22 cellular contexts compared by ENCODE assay signal in genomic region chr12:24896171-24896570, GRCh38. TPM values are rescaled to one million over a fixed set of nuclear protein-coding genes. Genes with fewer than 3 reads are reported as not detected.
DNase-seq lines count a peak whose midpoint lies in the region; ATAC-seq, FAIRE-seq and TF ChIP-seq lines count a peak whose summit lies in the region.
"Had no signal": no experiment of that assay in that cellular context is flagged by ENCODE, and none has a peak within 500 bp of the region (broad histone marks: within the 10 kb centered on the region; RNA-seq: fewer than 3 reads in every experiment).

No MANE protein-coding gene starts in this region.

- H3K4ac ChIP-seq in mesenchymal stem cell (ENCODE audit: low read depth in 1 of 2, low read length in 2 of 2), result no peak overlapping the region

- H3K4me1 ChIP-seq in left ventricle myocardium inferior, result no peaks in the 10 kb centered on the region
- H3K4me1 ChIP-seq in heart left ventricle, result peaks cover 0 to 10% (median 0%) of the 10 kb centered on the region in 12 donors
- peaks cover 77% of the 10 kb centered on the region for H3K4me1 ChIP-seq in endothelial cell of umbilical vein (ENCODE audit: control insufficient read depth, extremely low read depth, insufficient read depth, low read length)
- H3K4me1 ChIP-seq in mesenchymal stem cell (ENCODE audit: control insufficient read depth, insufficient read depth, low read depth, low read length), result no peaks in the 10 kb centered on the region
- no peaks in the 10 kb centered on the region for H3K4me1 ChIP-seq in uterus
- H3K4me1 ChIP-seq: Caco-2 had no signal

- CTCF ChIA-PET in endothelial cell of umbilical vein (lab: Charles Lee), result interaction anchor here (0.8 to 1.9 kb wide), 5 partner anchors 14 to 44 kb away, joined by 3 to 12 read pairs (median 3); no protein-coding TSS in a partner anchor

- H4K20me1 ChIP-seq in endothelial cell of umbilical vein (replicated peaks; ENCODE audit: control insufficient read depth, extremely low read depth, insufficient read depth, low read length), result no peaks in the 10 kb centered on the region

- TF ChIP-seq POLR2A in heart left ventricle (IDR thresholded peaks at IDR 0.05) (no peak), endothelial cell of umbilical vein (IDR thresholded peaks at IDR 0.05; ENCODE audit: low read depth, low read length) (no peak), uterus (IDR thresholded peaks at IDR 0.05) (no peak)

- no peak overlapping the region for H2BK15ac ChIP-seq in mesenchymal stem cell (ENCODE audit: low read depth, poor library complexity, severe bottlenecking)

- peaks cover 20% of the 10 kb centered on the region for H3K4me1 Mint-ChIP-seq in nephron progenitor cell

- intact Hi-C loops in left ventricle myocardium inferior (cut with micrococcal nuclease), result no loop called here
- intact Hi-C loops in heart left ventricle (cut with DNase I), result no loop called here
- intact Hi-C loops in endothelial cell of umbilical vein (cut with micrococcal nuclease), result no loop called here
- intact Hi-C loops in uterus (cut with DNase I; ENCODE audit: low total_unique reads), result no loop called here

- no peak overlapping the region for H2BK5ac ChIP-seq in mesenchymal stem cell (ENCODE audit: low read depth, low read length, poor library complexity, severe bottlenecking)

- DNase-seq in left ventricle myocardium inferior (no peak), heart left ventricle (no peak), endothelial cell of umbilical vein (ENCODE audit: low read depth, low spot score) (no peak), mesenchymal stem cell (no peak), uterus (no peak), nephron progenitor cell (no peak), hepatic stellate cell (ENCODE audit: low spot score) (no peak)
- DNase-seq: BE2C; Caco-2; CD4-positive, alpha-beta T cell; GOT3; NCI-H1417 treated with DMSO at 0.1 percent for 48 hours; NCI-H187 treated with DMSO at 0.1 percent for 48 hours; NCI-H2227 treated with DMSO at 0.1 percent for 48 hours; NCI-H510A treated with DMSO at 0.1 percent for 48 hours; NCI-H774; SHP77 had no signal

- peaks cover 55% of the 10 kb centered on the region for H3K36me3 Mint-ChIP-seq in nephron progenitor cell (ENCODE audit: low read depth)

- H3K27ac ChIP-seq in left ventricle myocardium inferior (replicated peaks) (peak overlapping the region; percentile 24), heart left ventricle (no peak overlapping the region), endothelial cell of umbilical vein (ENCODE audit: insufficient read depth, low read depth, low read length) (peak overlapping the region; percentile 88), mesenchymal stem cell (ENCODE audit: low read length, poor library complexity, severe bottlenecking) (no peak overlapping the region), uterus (peak overlapping the region; percentile 12 to 23)
- H3K27ac ChIP-seq: KMS-11 had no signal

- H2AFZ ChIP-seq in endothelial cell of umbilical vein (ENCODE audit: low read depth, low read length) (no peak overlapping the region), mesenchymal stem cell (ENCODE audit: low read depth, low read length) (no peak overlapping the region)

- dilution Hi-C loops in endothelial cell of umbilical vein (cut with MboI; ENCODE audit: extremely low pct_ligation_motif_present, low sequenced_read_pairs), result no loop called here

- no peak for ATAC-seq in heart left ventricle
- no peak for ATAC-seq in HG02973 (IDR thresholded peaks at IDR 0.05; ENCODE audit: unreplicated experiment)
- ATAC-seq: GM12878 had no signal

- no peak overlapping the region for H3K23ac ChIP-seq in mesenchymal stem cell (ENCODE audit: low read length in 2 of 2)

- H4K8ac ChIP-seq in mesenchymal stem cell (ENCODE audit: low read length), result no peak overlapping the region

- no peak overlapping the region for H3K27ac Mint-ChIP-seq in nephron progenitor cell
- H3K27ac Mint-ChIP-seq: CD4-positive, alpha-beta T cell had no signal

- H3K9me1 ChIP-seq in endothelial cell of umbilical vein (replicated peaks; ENCODE audit: control insufficient read depth, extremely low read depth, insufficient read depth, low read length), result no peaks in the 10 kb centered on the region

- H3K14ac ChIP-seq in mesenchymal stem cell (ENCODE audit: low read length in 2 of 2), result no peak overlapping the region

- H2BK120ac ChIP-seq in mesenchymal stem cell (ENCODE audit: low read depth, low read length), result no peak overlapping the region

- BruUV-seq in endothelial cell of umbilical vein (replicated peaks; lab: Mats Ljungman, UMichigan), result no TSS peak

- H3K9ac ChIP-seq in endothelial cell of umbilical vein (replicated peaks; ENCODE audit: extremely low read depth, insufficient read depth, low read length) (peak overlapping the region; percentile 70), mesenchymal stem cell (ENCODE audit: low read length) (peak overlapping the region; percentile 33)
- H3K9ac ChIP-seq: KMS-11 had no signal

- H2AK5ac ChIP-seq in mesenchymal stem cell (ENCODE audit: low read length, severe bottlenecking), result no peak overlapping the region

- no peak overlapping the region for H3K18ac ChIP-seq in mesenchymal stem cell (ENCODE audit: low read depth in 1 of 2, low read length in 2 of 2)

- H3K4me2 ChIP-seq in endothelial cell of umbilical vein (ENCODE audit: insufficient read depth, low read length), result peak overlapping the region; percentile 76
- no peak overlapping the region for H3K4me2 ChIP-seq in mesenchymal stem cell (ENCODE audit: low read length, poor library complexity, severe bottlenecking)
- H3K4me2 ChIP-seq: KMS-11 had no signal

- no peaks in the 10 kb centered on the region for H3K27me3 Mint-ChIP-seq in nephron progenitor cell (ENCODE audit: low read depth, poor library complexity)

- no peaks in the 10 kb centered on the region for H3K9me3 ChIP-seq in left ventricle myocardium inferior (replicated peaks)
- H3K9me3 ChIP-seq in heart left ventricle, result no peaks in the 10 kb centered on the region
- H3K9me3 ChIP-seq in endothelial cell of umbilical vein (replicated peaks; ENCODE audit: control insufficient read depth, insufficient read depth, low read length), result no peaks in the 10 kb centered on the region
- no peaks in the 10 kb centered on the region for H3K9me3 ChIP-seq in mesenchymal stem cell (ENCODE audit: control insufficient read depth, low read length)
- no peaks in the 10 kb centered on the region for H3K9me3 ChIP-seq in uterus
- H3K9me3 ChIP-seq: BE2C, Caco-2 had no signal

- WGBS in heart left ventricle, 4 donors, result 71 to 83% (median 79%) methylated on average over 6 of the region's 6 CpGs
- WGBS in mesenchymal stem cell, result 97% methylated on average over 5 of the region's 6 CpGs

- peaks cover 9% of the 10 kb centered on the region for H3K27me3 ChIP-seq in left ventricle myocardium inferior (ENCODE audit: low read depth)
- peaks cover 0 to 7% (median 0%) of the 10 kb centered on the region in 9 donors for H3K27me3 ChIP-seq in heart left ventricle
- H3K27me3 ChIP-seq in endothelial cell of umbilical vein (ENCODE audit: control insufficient read depth in 2 of 2, insufficient read depth in 2 of 2, low read length in 2 of 2), result no peaks in the 10 kb centered on the region
- no peaks in the 10 kb centered on the region for H3K27me3 ChIP-seq in mesenchymal stem cell (ENCODE audit: control insufficient read depth in 1 of 2, insufficient read depth in 1 of 2, low read length in 2 of 2)
- no peaks in the 10 kb centered on the region for H3K27me3 ChIP-seq in uterus
- H3K27me3 ChIP-seq: BE2C had no signal

- FAIRE-seq in endothelial cell of umbilical vein (lab: Jason Lieb, UNC), result no peak
- FAIRE-seq: GM12878, RCC 7860 had no signal

- no peak overlapping the region for H4K91ac ChIP-seq in mesenchymal stem cell (ENCODE audit: low read length)

- H3K79me2 ChIP-seq in endothelial cell of umbilical vein (ENCODE audit: control insufficient read depth, insufficient read depth, low read length), result peaks cover 59% of the 10 kb centered on the region

- H3K9me3 Mint-ChIP-seq in nephron progenitor cell, result no peaks in the 10 kb centered on the region
- H3K9me3 Mint-ChIP-seq: CD4-positive, alpha-beta T cell had no signal

- POLR2A ChIA-PET in endothelial cell of umbilical vein (lab: Charles Lee), result interaction anchor here (1.5 kb wide), 1 partner anchor 50 kb away, joined by 4 read pairs; no protein-coding TSS in a partner anchor

- H3K79me1 ChIP-seq in mesenchymal stem cell (replicated peaks; ENCODE audit: low read length, poor library complexity, severe bottlenecking), result peaks cover 10% of the 10 kb centered on the region

- H3K4me3 Mint-ChIP-seq in nephron progenitor cell, result no peak overlapping the region
- H3K4me3 Mint-ChIP-seq: CD4-positive, alpha-beta T cell had no signal

- H3K4me3 ChIP-seq in left ventricle myocardium inferior, result no peak overlapping the region
- H3K4me3 ChIP-seq in heart left ventricle, result no peak overlapping the region
- peak overlapping the region in 1 of 3 experiments; percentile 5 for H3K4me3 ChIP-seq in endothelial cell of umbilical vein (replicated peaks in 1 of 3; ENCODE audit: insufficient read depth in 1 of 3, low read depth in 1 of 3, low read length in 3 of 3)
- no peak overlapping the region for H3K4me3 ChIP-seq in mesenchymal stem cell (ENCODE audit: insufficient read depth in 1 of 2, low read depth in 1 of 2, low read length in 2 of 2)
- no peak overlapping the region for H3K4me3 ChIP-seq in uterus
- H3K4me3 ChIP-seq: GM12878 had no signal

- TF ChIP-seq CTCF in left ventricle myocardium inferior (IDR thresholded peaks at IDR 0.05; ENCODE audit: borderline replicate concordance), result no peak
- TF ChIP-seq CTCF in heart left ventricle (IDR thresholded peaks at IDR 0.05), result no peak
- no peak for TF ChIP-seq CTCF in endothelial cell of umbilical vein (IDR thresholded peaks at IDR 0.05; ENCODE audit: extremely low read depth in 1 of 2, insufficient read depth in 1 of 2, low read depth in 1 of 2, low read length in 2 of 2)
- no peak for TF ChIP-seq CTCF in uterus (IDR thresholded peaks at IDR 0.05)
- TF ChIP-seq CTCF in nephron progenitor cell (IDR thresholded peaks at IDR 0.05), result no peak

- no peak overlapping the region for H2BK12ac ChIP-seq in mesenchymal stem cell (ENCODE audit: low read length in 2 of 2)

- no peaks in the 10 kb centered on the region for H3K36me3 ChIP-seq in left ventricle myocardium inferior
- H3K36me3 ChIP-seq in heart left ventricle, result no peaks in the 10 kb centered on the region
- peaks cover 3 to 4% of the 10 kb centered on the region in 2 experiments for H3K36me3 ChIP-seq in endothelial cell of umbilical vein (ENCODE audit: control insufficient read depth in 2 of 2, extremely low read depth in 1 of 2, insufficient read depth in 2 of 2, low read length in 2 of 2)
- H3K36me3 ChIP-seq in mesenchymal stem cell (ENCODE audit: control insufficient read depth in 1 of 2, insufficient read depth in 2 of 2, low read depth in 1 of 2, low read length in 2 of 2), result peaks cover under 1 to 4% of the 10 kb centered on the region in 2 experiments
- H3K36me3 ChIP-seq in uterus, result no peaks in the 10 kb centered on the region

RNA-seq across cellular contexts. Expression of gene BCAT1, which starts 52.7 kb away (rescaled TPM):
- total RNA-seq in left ventricle myocardium inferior (4.3 TPM), heart left ventricle (10 to 100 TPM in 2 of 9 donors, 1 to 10 TPM in 7; 1.5 to 28.9 (median 5.6) TPM), endothelial cell of umbilical vein (267 and 296 TPM in 2 replicates), uterus (100 to 1,000 TPM in 1 of 4 donors, 10 to 100 TPM in 3; 23.6 to 221 (median 59.7) TPM)
- polyA plus RNA-seq in heart left ventricle (1 to 10 TPM in 1 of 2 donors, under 1 TPM in 1; 0.57 to 2.4 TPM), endothelial cell of umbilical vein (13.5 and 21.6 TPM in 2 replicates)
- 24.8 and 26.2 TPM in 2 replicates for polyA plus RNA-seq in endothelial cell of umbilical vein (2011; cell fraction: cytosol; rRNA removed)
- 32.4 and 41.5 TPM in 2 replicates for polyA plus RNA-seq in endothelial cell of umbilical vein (2011; cell fraction: nucleus; rRNA removed)
- polyA plus RNA-seq in endothelial cell of umbilical vein (2012), result 88.2 and 130 TPM in 2 replicates
- polyA minus RNA-seq in endothelial cell of umbilical vein, result 112 and 113 TPM in 2 replicates
- polyA minus RNA-seq in endothelial cell of umbilical vein (2011; cell fraction: cytosol; rRNA and poly(A)+ RNA removed), result not detected
- 87.1 and 122 TPM in 2 replicates for polyA minus RNA-seq in endothelial cell of umbilical vein (2011; cell fraction: nucleus; rRNA and poly(A)+ RNA removed)
- polyA plus RNA-seq in mesenchymal stem cell (2013, experiment 1 of 2), result 65.2 TPM
- 68.3 TPM for polyA plus RNA-seq in mesenchymal stem cell (2013, experiment 2 of 2)
- total RNA-seq: HT-29 had no signal

Comparison
In these comparisons a context has a peak if more than half of its experiments do, and no peak if none do; other contexts are left out.
1. H3K27ac ChIP-seq: peak in left ventricle myocardium inferior (single experiment), endothelial cell of umbilical vein (single experiment) and uterus (2 of 2); none in heart left ventricle (0 of 12) and mesenchymal stem cell (single experiment).